Comparison of ENCODE assay signal across 19 cellular contexts in genomic region chr9:114791312-114791711, GRCh38. TPM values are rescaled to one million over a fixed set of nuclear protein-coding genes. Genes with fewer than 3 reads are reported as not detected.
DNase-seq lines count a peak whose midpoint lies in the region; ATAC-seq lines count a peak whose summit lies in the region.
"Had no signal": no experiment of that assay in that cellular context is flagged by ENCODE, and none has a peak within 500 bp of the region (broad histone marks: within the 10 kb centered on the region; RNA-seq: fewer than 3 reads in every experiment).

No MANE protein-coding gene starts in this region.

- H2BK5ac ChIP-seq in trophoblast cell (ENCODE audit: low read depth, low read length, poor library complexity): peak overlapping the region; percentile 14

- no peaks in the 10 kb centered on the region for H3K9me3 ChIP-seq in trophoblast cell (ENCODE audit: insufficient read depth, low read depth, low read length)
- H3K9me3 ChIP-seq in naive thymus-derived CD4-positive, alpha-beta T cell (ENCODE audit: control insufficient read depth in 2 of 3, low read length in 3 of 3): no peaks in the 10 kb centered on the region
- H3K9me3 ChIP-seq: A549; BLaER1 treated with 17β-estradiol and CSF1 and Interleukin-3, amounts not matched to agents 10 nM and 100 nM; Caco-2 had no signal

- H3K4me1 ChIP-seq in trophoblast cell (ENCODE audit: control insufficient read depth in 1 of 2, insufficient read depth in 2 of 2, low read length in 2 of 2): peaks cover 7 to 10% of the 10 kb centered on the region in 2 experiments
- no peaks in the 10 kb centered on the region for H3K4me1 ChIP-seq in naive thymus-derived CD4-positive, alpha-beta T cell (ENCODE audit: control insufficient read depth in 2 of 2, insufficient read depth in 2 of 2, low read length in 2 of 2)
- H3K4me1 ChIP-seq: Caco-2 had no signal

- peaks cover 0 to 3% of the 10 kb centered on the region in 2 experiments for H3K36me3 ChIP-seq in trophoblast cell (ENCODE audit: control insufficient read depth in 1 of 2, insufficient read depth in 2 of 2, low read length in 2 of 2)
- H3K36me3 ChIP-seq in naive thymus-derived CD4-positive, alpha-beta T cell (ENCODE audit: control insufficient read depth in 2 of 3, insufficient read depth in 3 of 3, low read length in 3 of 3): no peaks in the 10 kb centered on the region

- H3K79me2 ChIP-seq in trophoblast cell (ENCODE audit: control insufficient read depth, insufficient read depth, low read length, poor library complexity): no peaks in the 10 kb centered on the region

- H3K4me2 ChIP-seq in trophoblast cell (ENCODE audit: low read length): no peak overlapping the region
- H3K4me2 ChIP-seq: A549; BLaER1 treated with 17β-estradiol and CSF1 and Interleukin-3, amounts not matched to agents 10 nM and 100 nM had no signal

- no peak overlapping the region for H3K27ac Mint-ChIP-seq in stimulated activated naive CD8-positive, alpha-beta T cell treated with anti-CD3 and anti-CD28 coated beads, Interleukin-15, amount 100 ng/mL, for 72 hours
- H3K27ac Mint-ChIP-seq in stimulated activated naive B cell treated with anti-CD40 and anti-IgM and Interleukin-4, amounts not matched to agents 10 μg/mL and 1 μg/mL and 100 μg/mL, for 72 hours: no peak overlapping the region
- no peak overlapping the region for H3K27ac Mint-ChIP-seq in naive thymus-derived CD4-positive, alpha-beta T cell
- H3K27ac Mint-ChIP-seq: B cell; CD4-positive, alpha-beta T cell; CD8-positive, alpha-beta T cell had no signal

- intact Hi-C loops in naive thymus-derived CD4-positive, alpha-beta T cell (cut with micrococcal nuclease): no loop called here

- peaks cover 5% of the 10 kb centered on the region for H3K4me1 Mint-ChIP-seq in stimulated activated naive CD8-positive, alpha-beta T cell treated with anti-CD3 and anti-CD28 coated beads, Interleukin-15, amount 100 ng/mL, for 72 hours
- H3K4me1 Mint-ChIP-seq in stimulated activated naive B cell treated with anti-CD40 and anti-IgM and Interleukin-4, amounts not matched to agents 10 μg/mL and 1 μg/mL and 100 μg/mL, for 72 hours: peaks cover 17 to 48% of the 10 kb centered on the region in 2 donors
- H3K4me1 Mint-ChIP-seq in naive thymus-derived CD4-positive, alpha-beta T cell: peaks cover 0 to 7% (median 0%) of the 10 kb centered on the region in 7 donors

- H3K79me1 ChIP-seq in trophoblast cell (ENCODE audit: low read length): peaks cover 11% of the 10 kb centered on the region

- DNase-seq in stimulated activated naive CD8-positive, alpha-beta T cell treated with anti-CD3 and anti-CD28 coated beads, Interleukin-15, amount 100 ng/mL, for 72 hours: no peak
- no peak for DNase-seq in stimulated activated naive CD8-positive, alpha-beta T cell treated with anti-CD3 and anti-CD28 coated beads, Interleukin-15, Interleukin-2, amounts not matched to agents 100 U/mL and 50 U/mL, for 24 hours
- DNase-seq in islet precursor cell (peak; percentile 10), trophoblast cell (no peak), NAMALWA (ENCODE audit: low spot score) (no peak), dermis blood vessel endothelial cell (no peak)
- no peak for DNase-seq in stimulated activated naive B cell treated with anti-CD40 and anti-IgM and Interleukin-4, amounts not matched to agents 10 μg/mL and 1 μg/mL and 100 μg/mL, for 72 hours
- DNase-seq in naive thymus-derived CD4-positive, alpha-beta T cell: no peak
- DNase-seq: AML-193; Caco-2; Calu3; CD4-positive, alpha-beta T cell; CD8-positive, alpha-beta T cell; DMS79 treated with DMSO at 0.1 percent for 48 hours; GF-D8 had no signal

- H3K23ac ChIP-seq in trophoblast cell (ENCODE audit: low read length): no peak overlapping the region

- H3K27me3 Mint-ChIP-seq in stimulated activated naive CD8-positive, alpha-beta T cell treated with anti-CD3 and anti-CD28 coated beads, Interleukin-15, amount 100 ng/mL, for 72 hours: no peaks in the 10 kb centered on the region
- H3K27me3 Mint-ChIP-seq in stimulated activated naive B cell treated with anti-CD40 and anti-IgM and Interleukin-4, amounts not matched to agents 10 μg/mL and 1 μg/mL and 100 μg/mL, for 72 hours: peaks cover 4 to 17% of the 10 kb centered on the region in 2 donors
- H3K27me3 Mint-ChIP-seq in naive thymus-derived CD4-positive, alpha-beta T cell: peaks cover 0 to 14% (median 0%) of the 10 kb centered on the region in 5 donors
- H3K27me3 Mint-ChIP-seq: B cell; CD4-positive, alpha-beta T cell had no signal

- H3K9ac ChIP-seq in trophoblast cell (ENCODE audit: low read length): no peak overlapping the region
- H3K9ac ChIP-seq: BLaER1 treated with 17β-estradiol and CSF1 and Interleukin-3, amounts not matched to agents 10 nM and 100 nM had no signal

- peak overlapping the region; percentile 17 for H4K8ac ChIP-seq in trophoblast cell (ENCODE audit: low read depth, low read length)

- H3K36me3 Mint-ChIP-seq in stimulated activated naive B cell treated with anti-CD40 and anti-IgM and Interleukin-4, amounts not matched to agents 10 μg/mL and 1 μg/mL and 100 μg/mL, for 72 hours: no peaks in the 10 kb centered on the region
- peaks cover 0 to 53% (median 0%) of the 10 kb centered on the region in 5 donors for H3K36me3 Mint-ChIP-seq in naive thymus-derived CD4-positive, alpha-beta T cell
- H3K36me3 Mint-ChIP-seq: CD8-positive, alpha-beta T cell had no signal

- H4K91ac ChIP-seq in trophoblast cell (ENCODE audit: low read depth, low read length): no peak overlapping the region

- H3K14ac ChIP-seq in trophoblast cell (ENCODE audit: low read length): peak overlapping the region; percentile 6

- H3K9me3 Mint-ChIP-seq in stimulated activated naive CD8-positive, alpha-beta T cell treated with anti-CD3 and anti-CD28 coated beads, Interleukin-15, amount 100 ng/mL, for 72 hours: peaks cover 0 to 4% of the 10 kb centered on the region in 2 donors
- H3K9me3 Mint-ChIP-seq in stimulated activated naive B cell treated with anti-CD40 and anti-IgM and Interleukin-4, amounts not matched to agents 10 μg/mL and 1 μg/mL and 100 μg/mL, for 72 hours: no peaks in the 10 kb centered on the region
- H3K9me3 Mint-ChIP-seq in naive thymus-derived CD4-positive, alpha-beta T cell: peaks cover 0 to 19% (median 0%) of the 10 kb centered on the region in 11 donors
- H3K9me3 Mint-ChIP-seq: CD4-positive, alpha-beta T cell; CD8-positive, alpha-beta T cell had no signal

- peak overlapping the region; percentile 64 for H2BK120ac ChIP-seq in trophoblast cell (ENCODE audit: insufficient read depth, low read length, poor library complexity)

- no peak overlapping the region for H3K4me3 ChIP-seq in trophoblast cell (ENCODE audit: low read depth, low read length)
- no peak overlapping the region for H3K4me3 ChIP-seq in naive thymus-derived CD4-positive, alpha-beta T cell (ENCODE audit: low read length)
- H3K4me3 ChIP-seq: A549; BLaER1 treated with 17β-estradiol and CSF1 and Interleukin-3, amounts not matched to agents 10 nM and 100 nM had no signal

- peak; percentile 60 for ATAC-seq in stimulated activated naive CD8-positive, alpha-beta T cell treated with anti-CD3 and anti-CD28 coated beads, Interleukin-15, amount 100 ng/mL, for 72 hours
- no peak for ATAC-seq in stimulated activated naive CD8-positive, alpha-beta T cell treated with anti-CD3 and anti-CD28 coated beads, Interleukin-15, Interleukin-2, amounts not matched to agents 100 U/mL and 50 U/mL, for 24 hours
- peak; percentile 59 to 74 for ATAC-seq in stimulated activated naive B cell treated with anti-CD40 and anti-IgM and Interleukin-4, amounts not matched to agents 10 μg/mL and 1 μg/mL and 100 μg/mL, for 72 hours (replicated peaks)
- no peak for ATAC-seq in naive thymus-derived CD4-positive, alpha-beta T cell
- ATAC-seq: A549; CD8-positive, alpha-beta T cell had no signal

- H2AFZ ChIP-seq in trophoblast cell (ENCODE audit: insufficient read depth, low read length, poor library complexity): no peak overlapping the region

- no peak overlapping the region for H3K4me3 Mint-ChIP-seq in stimulated activated naive CD8-positive, alpha-beta T cell treated with anti-CD3 and anti-CD28 coated beads, Interleukin-15, amount 100 ng/mL, for 72 hours
- H3K4me3 Mint-ChIP-seq in stimulated activated naive B cell treated with anti-CD40 and anti-IgM and Interleukin-4, amounts not matched to agents 10 μg/mL and 1 μg/mL and 100 μg/mL, for 72 hours: no peak overlapping the region
- H3K4me3 Mint-ChIP-seq in naive thymus-derived CD4-positive, alpha-beta T cell: no peak overlapping the region
- H3K4me3 Mint-ChIP-seq: B cell; CD4-positive, alpha-beta T cell; CD8-positive, alpha-beta T cell had no signal

- H3K4ac ChIP-seq in trophoblast cell (ENCODE audit: low read depth, low read length): peak overlapping the region; percentile 4

- H3K27me3 ChIP-seq in trophoblast cell (ENCODE audit: insufficient read depth, low read length): no peaks in the 10 kb centered on the region
- H3K27me3 ChIP-seq in naive thymus-derived CD4-positive, alpha-beta T cell (ENCODE audit: control insufficient read depth in 2 of 2, insufficient read depth in 2 of 2, low read length in 2 of 2): no peaks in the 10 kb centered on the region
- H3K27me3 ChIP-seq: BLaER1 treated with 17β-estradiol and CSF1 and Interleukin-3, amounts not matched to agents 10 nM and 100 nM had no signal

- H4K12ac ChIP-seq in trophoblast cell (ENCODE audit: low read depth, low read length): no peak overlapping the region

- no peak overlapping the region for H3K18ac ChIP-seq in trophoblast cell (ENCODE audit: low read length)

- CTCF ChIA-PET in naive thymus-derived CD4-positive, alpha-beta T cell (lab: Charles Lee): no interaction called here

- POLR2A ChIA-PET in naive thymus-derived CD4-positive, alpha-beta T cell (lab: Charles Lee): no interaction called here

- peak overlapping the region; percentile 59 for H2BK12ac ChIP-seq in trophoblast cell (ENCODE audit: low read length)

- H3K27ac ChIP-seq in trophoblast cell (ENCODE audit: low read depth, low read length): peak overlapping the region; percentile 82
- H3K27ac ChIP-seq in naive thymus-derived CD4-positive, alpha-beta T cell (ENCODE audit: low read depth, low read length): no peak overlapping the region
- H3K27ac ChIP-seq: 22Rv1; A549; BLaER1 treated with 17β-estradiol and CSF1 and Interleukin-3, amounts not matched to agents 10 nM and 100 nM had no signal

- H2AK5ac ChIP-seq in trophoblast cell (ENCODE audit: low read length): peak overlapping the region; percentile 3

RNA-seq across cellular contexts. Expression of gene TNFSF15, which starts 14.5 kb away (rescaled TPM):
- polyA plus RNA-seq in trophoblast cell (2013): 9.4 and 10.8 TPM in 2 replicates
- total RNA-seq in naive thymus-derived CD4-positive, alpha-beta T cell: 1 to 10 TPM in 1 of 5 experiments, under 1 TPM in 1, not detected in 3; 0.44 to 3.8 TPM
- polyA plus RNA-seq in naive thymus-derived CD4-positive, alpha-beta T cell: not detected
- total RNA-seq in dermis blood vessel endothelial cell: 2.0 and 5.4 TPM in 2 replicates
- total RNA-seq: B cell; CD4-positive, alpha-beta T cell; CD8-positive, alpha-beta T cell had no signal

Comparison
In these comparisons a context has a peak if more than half of its experiments do, and no peak if none do; other contexts are left out.
1. ATAC-seq: peak in stimulated activated naive CD8-positive, alpha-beta T cell treated with anti-CD3 and anti-CD28 coated beads, Interleukin-15, amount 100 ng/mL, for 72 hours (single experiment) and stimulated activated naive B cell treated with anti-CD40 and anti-IgM and Interleukin-4, amounts not matched to agents 10 μg/mL and 1 μg/mL and 100 μg/mL, for 72 hours (2 of 2); none in stimulated activated naive CD8-positive, alpha-beta T cell treated with anti-CD3 and anti-CD28 coated beads, Interleukin-15, Interleukin-2, amounts not matched to agents 100 U/mL and 50 U/mL, for 24 hours (single experiment) and naive thymus-derived CD4-positive, alpha-beta T cell (single experiment).